ENCODE assay signal across 14 cellular contexts in the genomic region with DNA sequence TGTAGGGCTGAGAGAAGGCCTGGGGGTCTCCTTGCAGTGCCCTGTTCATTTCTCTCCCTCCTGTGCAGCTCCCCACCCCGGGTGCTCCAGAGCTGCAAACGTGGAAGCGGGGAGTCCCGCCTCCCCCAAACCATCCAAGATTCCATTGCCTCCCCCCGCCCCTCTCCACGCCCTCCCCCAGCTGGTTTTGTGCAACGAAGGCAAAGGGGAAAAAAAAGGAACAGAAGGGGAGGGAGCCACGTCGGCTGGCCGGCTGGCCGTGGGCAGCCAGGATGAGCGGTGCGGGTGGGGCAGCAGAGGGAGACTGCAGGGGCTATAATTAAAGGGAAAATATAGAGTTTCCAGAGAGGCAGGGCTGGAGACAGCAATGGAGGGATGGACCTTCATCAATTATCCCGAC. TPM values are rescaled to one million over a fixed set of nuclear protein-coding genes. Genes with fewer than 3 reads are reported as not detected.
A peak's percentile ranks its signal among the peaks of the same experiment; 100 is the strongest.
DNase-seq lines count a peak whose midpoint lies in the region; ATAC-seq and TF ChIP-seq lines count a peak whose summit lies in the region.
"Had no signal": no experiment of that assay in that cellular context is flagged by ENCODE, and none has a peak within 500 bp of the region (broad histone marks: within the 10 kb centered on the region; RNA-seq: fewer than 3 reads in every experiment).

No MANE protein-coding gene starts in this region.

- H3K4me3 ChIP-seq in H7 (ENCODE audit: insufficient read depth, low read depth, low read length) (no peak overlapping the region), mucosa of rectum (ENCODE audit: low read length in 2 of 2) (no peak overlapping the region), tibial artery (no peak overlapping the region), PC-3 (ENCODE audit: low read length) (no peak overlapping the region)

- H3K27me3 ChIP-seq in H7 (ENCODE audit: control insufficient read depth, insufficient read depth, low read length) (peaks cover 28% of the 10 kb centered on the region), mucosa of rectum (ENCODE audit: control insufficient read depth in 2 of 2, insufficient read depth in 2 of 2, low read length in 2 of 2) (peaks cover 11 to 30% of the 10 kb centered on the region in 2 donors), tibial artery (no peaks in the 10 kb centered on the region), PC-3 (ENCODE audit: low read length) (0 out of 2 replicates have a peak, but pooled peaks cover 6% of the 10 kb centered on the region)

- H2AFZ ChIP-seq in PC-3 (ENCODE audit: low read length), result no peak overlapping the region

- no peaks in the 10 kb centered on the region for H3K36me3 Mint-ChIP-seq in activated T-cell treated with anti-CD3 and anti-CD28 coated beads, Interleukin-2, amount 50 U/mL, for 24 hours (ENCODE audit: low read depth)

- no peaks in the 10 kb centered on the region for H3K9me3 ChIP-seq in mucosa of rectum (ENCODE audit: control insufficient read depth in 2 of 2, low read length in 2 of 2)
- H3K9me3 ChIP-seq in tibial artery, result no peaks in the 10 kb centered on the region
- H3K9me3 ChIP-seq in PC-3 (ENCODE audit: low read length), result no peaks in the 10 kb centered on the region
- H3K9me3 ChIP-seq: Caco-2 had no signal

- no peaks in the 10 kb centered on the region for H3K9me3 Mint-ChIP-seq in activated T-cell treated with anti-CD3 and anti-CD28 coated beads, Interleukin-2, amount 50 U/mL, for 24 hours
- H3K9me3 Mint-ChIP-seq: activated CD4-positive, alpha-beta T cell treated with anti-CD3 and anti-CD28 coated beads, Interleukin-2, amount 10 ng/mL, durations not matched to agents 7 days and 5 days had no signal

- H3K4me1 Mint-ChIP-seq in activated T-cell treated with anti-CD3 and anti-CD28 coated beads, Interleukin-2, amount 50 U/mL, for 24 hours (ENCODE audit: low read depth), result peaks cover 27% of the 10 kb centered on the region

- BruUV-seq in PC-3 (replicated peaks; lab: Mats Ljungman, UMichigan), result no TSS peak

- no peaks in the 10 kb centered on the region for H4K20me1 ChIP-seq in PC-3 (ENCODE audit: low read length)

- CTCF ChIA-PET in PC-3 (lab: Charles Lee), result no interaction called here

- no peak overlapping the region for H3K27ac Mint-ChIP-seq in activated T-cell treated with anti-CD3 and anti-CD28 coated beads, Interleukin-2, amount 50 U/mL, for 24 hours
- H3K27ac Mint-ChIP-seq: activated CD4-positive, alpha-beta T cell treated with anti-CD3 and anti-CD28 coated beads, Interleukin-2, amount 10 ng/mL, durations not matched to agents 7 days and 5 days; T-helper 17 cell had no signal

- no peak for TF ChIP-seq CTCF in tibial artery (IDR thresholded peaks at IDR 0.05)
- TF ChIP-seq CTCF in PC-3 (conservative IDR thresholded peaks at IDR 0.05; ENCODE audit: low read depth, low read length), result no peak

- H3K79me2 ChIP-seq in PC-3 (ENCODE audit: low read length), result no peaks in the 10 kb centered on the region

- H3K9ac ChIP-seq in mucosa of rectum (ENCODE audit: low read depth in 1 of 2, low read length in 2 of 2) (no peak overlapping the region), PC-3 (ENCODE audit: low read length) (no peak overlapping the region)

- H3K27ac ChIP-seq in mucosa of rectum (ENCODE audit: low read depth in 2 of 2, low read length in 2 of 2), result peak overlapping the region; percentile 5 to 39
- H3K27ac ChIP-seq in tibial artery, result peak overlapping the region; percentile 98 to 99
- H3K27ac ChIP-seq in PC-3 (ENCODE audit: low read length), result no peak overlapping the region
- H3K27ac ChIP-seq: epithelial cell of prostate had no signal

- ATAC-seq in PC-3, result no peak
- ATAC-seq: T-helper 17 cell had no signal

- POLR2A ChIA-PET in PC-3 (lab: Charles Lee; ENCODE audit: unreplicated experiment), result no interaction called here

- peaks cover 1% of the 10 kb centered on the region for H3K36me3 ChIP-seq in H7 (replicated peaks; ENCODE audit: control insufficient read depth, insufficient read depth, low read length)
- no peaks in the 10 kb centered on the region for H3K36me3 ChIP-seq in mucosa of rectum (ENCODE audit: control insufficient read depth in 2 of 2, insufficient read depth in 2 of 2, low read length in 2 of 2)
- H3K36me3 ChIP-seq in tibial artery, result peaks cover 11 to 16% (median 12%) of the 10 kb centered on the region in 3 donors
- H3K36me3 ChIP-seq in PC-3 (ENCODE audit: low read depth, low read length), result no peaks in the 10 kb centered on the region

- no peak overlapping the region for H3K4me2 ChIP-seq in PC-3 (ENCODE audit: low read length)

- H3K9me2 ChIP-seq in PC-3 (replicated peaks; ENCODE audit: low read length), result no peaks in the 10 kb centered on the region

- no peaks in the 10 kb centered on the region for H3F3A ChIP-seq in PC-3 (ENCODE audit: low read length, unreplicated experiment)

- DNase-seq in H7, result peak; percentile 54
- peak; percentile 23 for DNase-seq in astrocyte of the hippocampus (ENCODE audit: low read depth, low spot score)
- DNase-seq in tibial artery, result peak in 1 of 2 donors; percentile 27
- DNase-seq in PC-3, result no peak
- DNase-seq in activated T-cell treated with anti-CD3 and anti-CD28 coated beads, Interleukin-2, amount 50 U/mL, for 24 hours, result no peak
- DNase-seq in AG08396 (ENCODE audit: low spot score), result no peak
- DNase-seq: activated CD4-positive, alpha-beta T cell treated with anti-CD3 and anti-CD28 coated beads, Interleukin-2, amount 10 ng/mL, durations not matched to agents 7 days and 5 days; Caco-2; caudate nucleus; midbrain; NCI-H2107; T-helper 17 cell had no signal

- H3K27me3 Mint-ChIP-seq in activated T-cell treated with anti-CD3 and anti-CD28 coated beads, Interleukin-2, amount 50 U/mL, for 24 hours, result peaks cover 82% of the 10 kb centered on the region

- H3K4me1 ChIP-seq in mucosa of rectum (ENCODE audit: control insufficient read depth in 2 of 2, insufficient read depth in 2 of 2, low read length in 2 of 2) (peaks cover 11 to 15% of the 10 kb centered on the region in 2 donors), tibial artery (peaks cover 0 to 79% (median 52%) of the 10 kb centered on the region in 4 donors), PC-3 (ENCODE audit: insufficient read depth, low read length) (peaks cover 18% of the 10 kb centered on the region)

- intact Hi-C loops in tibial artery (cut with DNase I; ENCODE audit: low total_unique reads) (loop anchor here (2.0 kb wide), 1 partner anchor 94 kb away; no protein-coding TSS in a partner anchor), PC-3 (cut with micrococcal nuclease) (no loop called here)

- H3K4me3 Mint-ChIP-seq in activated T-cell treated with anti-CD3 and anti-CD28 coated beads, Interleukin-2, amount 50 U/mL, for 24 hours, result no peak overlapping the region
- H3K4me3 Mint-ChIP-seq: activated CD4-positive, alpha-beta T cell treated with anti-CD3 and anti-CD28 coated beads, Interleukin-2, amount 10 ng/mL, durations not matched to agents 7 days and 5 days; T-helper 17 cell had no signal

RNA-seq across cellular contexts. Expression of a gene that starts 1.7 kb away (rescaled TPM):
- 8.2 and 9.4 TPM in 2 replicates for total RNA-seq in H7 (2014; rRNA removed; shearing (Covaris generic))
- 30.6 and 56.2 TPM in 2 replicates for total RNA-seq in PC-3 (2014; rRNA removed)

RNA-seq across cellular contexts. Expression of a gene that starts 37.3 kb away (rescaled TPM):
- total RNA-seq in H7 (2014; rRNA removed; shearing (Covaris generic)), result 0.52 and 1.1 TPM in 2 replicates
- total RNA-seq in PC-3 (2014; rRNA removed), result not detected in 2 replicates
- total RNA-seq: activated CD4-positive, alpha-beta T cell treated with anti-CD3 and anti-CD28 coated beads, Interleukin-2, amount 10 ng/mL, durations not matched to agents 7 days and 5 days; Caco-2; T-helper 17 cell had no signal

RNA-seq across cellular contexts. Expression of a gene that starts 52.6 kb away (rescaled TPM):
- 15.0 and 21.1 TPM in 2 replicates for total RNA-seq in H7 (2014; rRNA removed; shearing (Covaris generic))
- 67.7 and 95.0 TPM in 2 replicates for total RNA-seq in PC-3 (2014; rRNA removed)

Comparison
In these comparisons a context has a peak if more than half of its experiments do, and no peak if none do; other contexts are left out.
1. DNase-seq: peak in H7 (single experiment) and astrocyte of the hippocampus (single experiment); none in PC-3 (single experiment), activated T-cell treated with anti-CD3 and anti-CD28 coated beads, Interleukin-2, amount 50 U/mL, for 24 hours (single experiment) and AG08396 (single experiment).